Comparison of ENCODE assay signal across 8 cellular contexts in genomic region chr1:228457017-228457395, GRCh38. TPM values are rescaled to one million over a fixed set of nuclear protein-coding genes. Genes with fewer than 3 reads are reported as not detected.
A peak's percentile ranks its signal among the peaks of the same experiment; 100 is the strongest.
DNase-seq lines count a peak whose midpoint lies in the region; ATAC-seq and TF ChIP-seq lines count a peak whose summit lies in the region.

No MANE protein-coding gene starts in this region.

- H3K27ac ChIP-seq in VCaP (peak overlapping the region; percentile 70), cardiac muscle cell (peak overlapping the region; percentile 88), skeletal muscle tissue (ENCODE audit: low read depth, low read length) (peak overlapping the region; percentile 48)

- peak overlapping the region; percentile 33 to 62 (median 51) for H3K9ac ChIP-seq in skeletal muscle tissue (ENCODE audit: low read depth in 1 of 3, low read length in 3 of 3)

- peaks cover 13% of the 10 kb centered on the region for H3K27me3 ChIP-seq in cardiac muscle cell
- H3K27me3 ChIP-seq in skeletal muscle tissue (ENCODE audit: control insufficient read depth in 3 of 3, insufficient read depth in 3 of 3, low read length in 3 of 3): peaks cover 50 to 69% (median 56%) of the 10 kb centered on the region in 3 donors

- H3K36me3 ChIP-seq in cardiac muscle cell: no peaks in the 10 kb centered on the region
- no peaks in the 10 kb centered on the region for H3K36me3 ChIP-seq in skeletal muscle tissue (ENCODE audit: control insufficient read depth in 3 of 3, insufficient read depth in 3 of 3, low read length in 3 of 3)

- no peaks in the 10 kb centered on the region for H3K9me3 ChIP-seq in cardiac muscle cell (ENCODE audit: low read depth)
- H3K9me3 ChIP-seq in skeletal muscle tissue (ENCODE audit: control insufficient read depth in 3 of 3, low read length in 3 of 3): no peaks in the 10 kb centered on the region

- H3K4me3 ChIP-seq in cardiac muscle cell (peak overlapping the region; percentile 54), skeletal muscle tissue (ENCODE audit: low read length in 3 of 3) (peak overlapping the region; percentile 63 to 75 (median 65))

- peak; percentile 3 for ATAC-seq in GM18867 (IDR thresholded peaks at IDR 0.05; ENCODE audit: unreplicated experiment)
- ATAC-seq in HG02623 (IDR thresholded peaks at IDR 0.05; ENCODE audit: unreplicated experiment): peak; percentile 0

- peaks cover 14% of the 10 kb centered on the region for H3K4me1 ChIP-seq in cardiac muscle cell (ENCODE audit: low read depth)
- peaks cover 7 to 23% (median 8%) of the 10 kb centered on the region in 3 donors for H3K4me1 ChIP-seq in skeletal muscle tissue (ENCODE audit: control insufficient read depth in 3 of 3, insufficient read depth in 3 of 3, low read length in 3 of 3)

- TF ChIP-seq CTCF in VCaP (conservative IDR thresholded peaks at IDR 0.05): no peak
- no peak for TF ChIP-seq CTCF in cardiac muscle cell (IDR thresholded peaks at IDR 0.05; ENCODE audit: low read depth, low read length)
- TF ChIP-seq CTCF in GM20000 (IDR thresholded peaks at IDR 0.05; ENCODE audit: extremely low read depth, missing control alignments): no peak

- DNase-seq in cardiac muscle cell (ENCODE audit: low read depth in 1 of 2, low spot score in 1 of 2): no peak
- DNase-seq in GM20000 (ENCODE audit: low spot score): no peak
- no peak for DNase-seq in NCI-H524 (lab: John Stamatoyannopoulos, UW)
- DNase-seq in NCI-H1930 (lab: John Stamatoyannopoulos, UW): no peak

RNA-seq across cellular contexts. Expression of gene RNF187, which starts 30.2 kb away (rescaled TPM):
- 86.5 and 119 TPM in 2 replicates for total RNA-seq in cardiac muscle cell
- 160 and 213 TPM in 2 replicates for polyA plus RNA-seq in cardiac muscle cell
- 17.2 TPM for total RNA-seq in skeletal muscle tissue

RNA-seq across cellular contexts. Expression of gene TRIM17, which starts 40.3 kb away (rescaled TPM):
- 6.7 and 17.9 TPM in 2 replicates for total RNA-seq in cardiac muscle cell
- 11.8 and 15.0 TPM in 2 replicates for polyA plus RNA-seq in cardiac muscle cell
- total RNA-seq in skeletal muscle tissue: 0.52 TPM

RNA-seq across cellular contexts. Expression of gene TRIM11, which starts 50.4 kb away (rescaled TPM):
- total RNA-seq in cardiac muscle cell: 32.4 and 43.2 TPM in 2 replicates
- polyA plus RNA-seq in cardiac muscle cell: 16.4 and 18.5 TPM in 2 replicates
- 6.3 TPM for total RNA-seq in skeletal muscle tissue
